12 cellular contexts compared by ENCODE assay signal in genomic region chr16:3580686-3581085, GRCh38. TPM values are rescaled to one million over a fixed set of nuclear protein-coding genes. Genes with fewer than 3 reads are reported as not detected.
A peak's percentile ranks its signal among the peaks of the same experiment; 100 is the strongest.
DNase-seq lines count a peak whose midpoint lies in the region; ATAC-seq and TF ChIP-seq lines count a peak whose summit lies in the region.
"Had no signal": no experiment of that assay in that cellular context is flagged by ENCODE, and none has a peak within 500 bp of the region (broad histone marks: within the 10 kb centered on the region; RNA-seq: fewer than 3 reads in every experiment).

No MANE protein-coding gene starts in this region.

- TF ChIP-seq CTCF in fibroblast of lung (conservative IDR thresholded peaks at IDR 0.05 in 1 of 2, IDR thresholded peaks at IDR 0.05 in 1 of 2; ENCODE audit: low read depth in 1 of 2, low read length in 2 of 2) (no peak), Caco-2 (IDR thresholded peaks at IDR 0.05; ENCODE audit: insufficient read depth in 1 of 2, low read depth in 1 of 2, low read length in 1 of 2, severe bottlenecking in 1 of 2, unreplicated experiment in 1 of 2) (no peak)

- H3K27me3 ChIP-seq in SJCRH30 (no peaks in the 10 kb centered on the region), fibroblast of lung (ENCODE audit: control insufficient read depth, insufficient read depth, low read length) (no peaks in the 10 kb centered on the region), Caco-2 (replicated peaks; ENCODE audit: control insufficient read depth, insufficient read depth, low read length) (no peaks in the 10 kb centered on the region)

- peak overlapping the region; percentile 62 for H3K27ac Mint-ChIP-seq in activated CD8-positive, alpha-beta memory T cell treated with anti-CD3 and anti-CD28 coated beads, Interleukin-2, amount 10 ng/mL, durations not matched to agents 7 days and 5 days
- H3K27ac Mint-ChIP-seq in stimulated activated memory B cell treated with anti-CD40 and anti-IgM and Interleukin-4, amounts not matched to agents 10 μg/mL and 1 μg/mL and 100 μg/mL, for 72 hours = peak overlapping the region; percentile 90
- H3K27ac Mint-ChIP-seq in Caco-2 (ENCODE audit: unreplicated experiment) = no peak overlapping the region

- H3K79me2 ChIP-seq in fibroblast of lung (ENCODE audit: control insufficient read depth, insufficient read depth, low read length) = no peaks in the 10 kb centered on the region

- CTCF ChIA-PET in activated CD8-positive, alpha-beta memory T cell treated with anti-CD3 and anti-CD28 coated beads, Interleukin-2, amount 10 ng/mL, durations not matched to agents 7 days and 5 days (lab: Charles Lee) = interaction anchor here (0.9 kb wide), 1 partner anchor 32 kb away, joined by 3 read pairs; no protein-coding TSS in a partner anchor
- CTCF ChIA-PET in Caco-2 (lab: Charles Lee) = no interaction called here

- H3K4me3 Mint-ChIP-seq in activated CD8-positive, alpha-beta memory T cell treated with anti-CD3 and anti-CD28 coated beads, Interleukin-2, amount 10 ng/mL, durations not matched to agents 7 days and 5 days = no peak overlapping the region
- H3K4me3 Mint-ChIP-seq in stimulated activated memory B cell treated with anti-CD40 and anti-IgM and Interleukin-4, amounts not matched to agents 10 μg/mL and 1 μg/mL and 100 μg/mL, for 72 hours = no peak overlapping the region
- no peak overlapping the region for H3K4me3 Mint-ChIP-seq in Caco-2 (ENCODE audit: unreplicated experiment)

- H3K4me1 ChIP-seq in SJCRH30 (peaks cover 25% of the 10 kb centered on the region), fibroblast of lung (ENCODE audit: control insufficient read depth, extremely low read depth, insufficient read depth, low read length) (no peaks in the 10 kb centered on the region), Caco-2 (no peaks in the 10 kb centered on the region)

- no peak for ATAC-seq in activated CD8-positive, alpha-beta memory T cell treated with anti-CD3 and anti-CD28 coated beads, Interleukin-2, amount 10 ng/mL, durations not matched to agents 7 days and 5 days
- no peak for ATAC-seq in stimulated activated memory B cell treated with anti-CD40 and anti-IgM and Interleukin-4, amounts not matched to agents 10 μg/mL and 1 μg/mL and 100 μg/mL, for 72 hours
- ATAC-seq in GM21360 (IDR thresholded peaks at IDR 0.05; ENCODE audit: unreplicated experiment) (no peak), sciatic nerve (no peak)
- ATAC-seq: Right ventricle myocardium inferior had no signal

- H2AFZ ChIP-seq in fibroblast of lung (ENCODE audit: low read length) = no peak overlapping the region

- no peaks in the 10 kb centered on the region for H4K20me1 ChIP-seq in fibroblast of lung (ENCODE audit: control insufficient read depth, extremely low read depth, insufficient read depth, low read length)

- H3K9me3 Mint-ChIP-seq in activated CD8-positive, alpha-beta memory T cell treated with anti-CD3 and anti-CD28 coated beads, Interleukin-2, amount 10 ng/mL, durations not matched to agents 7 days and 5 days (ENCODE audit: low read depth) = no peaks in the 10 kb centered on the region
- H3K9me3 Mint-ChIP-seq in stimulated activated memory B cell treated with anti-CD40 and anti-IgM and Interleukin-4, amounts not matched to agents 10 μg/mL and 1 μg/mL and 100 μg/mL, for 72 hours = no peaks in the 10 kb centered on the region
- no peaks in the 10 kb centered on the region for H3K9me3 Mint-ChIP-seq in Caco-2 (ENCODE audit: unreplicated experiment)

- H3K36me3 ChIP-seq in SJCRH30 (no peaks in the 10 kb centered on the region; the same call in 1 of the 2 replicates), fibroblast of lung (ENCODE audit: control insufficient read depth, insufficient read depth, low read length) (peaks cover 2% of the 10 kb centered on the region), Caco-2 (ENCODE audit: control insufficient read depth, insufficient read depth, low read length) (no peaks in the 10 kb centered on the region)

- no peak overlapping the region for H3K9ac ChIP-seq in fibroblast of lung (ENCODE audit: insufficient read depth, low read length)

- H3K4me1 Mint-ChIP-seq in activated CD8-positive, alpha-beta memory T cell treated with anti-CD3 and anti-CD28 coated beads, Interleukin-2, amount 10 ng/mL, durations not matched to agents 7 days and 5 days = peaks cover 38% of the 10 kb centered on the region
- peaks cover 50% of the 10 kb centered on the region for H3K4me1 Mint-ChIP-seq in stimulated activated memory B cell treated with anti-CD40 and anti-IgM and Interleukin-4, amounts not matched to agents 10 μg/mL and 1 μg/mL and 100 μg/mL, for 72 hours
- H3K4me1 Mint-ChIP-seq in Caco-2 (ENCODE audit: low read depth, unreplicated experiment) = no peaks in the 10 kb centered on the region

- H3K36me3 Mint-ChIP-seq in activated CD8-positive, alpha-beta memory T cell treated with anti-CD3 and anti-CD28 coated beads, Interleukin-2, amount 10 ng/mL, durations not matched to agents 7 days and 5 days = peaks cover 30% of the 10 kb centered on the region
- H3K36me3 Mint-ChIP-seq in stimulated activated memory B cell treated with anti-CD40 and anti-IgM and Interleukin-4, amounts not matched to agents 10 μg/mL and 1 μg/mL and 100 μg/mL, for 72 hours = peaks cover 22% of the 10 kb centered on the region
- peaks cover 13% of the 10 kb centered on the region for H3K36me3 Mint-ChIP-seq in Caco-2 (ENCODE audit: insufficient read depth, unreplicated experiment)

- intact Hi-C loops in sciatic nerve (cut with DNase I) (no loop called here), Caco-2 (cut with micrococcal nuclease; ENCODE audit: unreplicated experiment) (no loop called here)

- BruUV-seq in Caco-2 (replicated peaks; lab: Mats Ljungman, UMichigan) = no TSS peak

- H3K27ac ChIP-seq in SJCRH30 (no peak overlapping the region), fibroblast of lung (ENCODE audit: insufficient read depth, low read length) (no peak overlapping the region)

- H3K4me2 ChIP-seq in fibroblast of lung (ENCODE audit: extremely low read depth, insufficient read depth, low read length) = no peak overlapping the region

- H3K4me3 ChIP-seq in SJCRH30 (no peak overlapping the region), fibroblast of lung (replicated peaks in 1 of 4; ENCODE audit: control extremely low read depth in 1 of 4, insufficient read depth in 1 of 4, low read depth in 3 of 4, low read length in 4 of 4) (no peak overlapping the region), Caco-2 (ENCODE audit: low read depth, low read length) (no peak overlapping the region)

- no peaks in the 10 kb centered on the region for H3K27me3 Mint-ChIP-seq in activated CD8-positive, alpha-beta memory T cell treated with anti-CD3 and anti-CD28 coated beads, Interleukin-2, amount 10 ng/mL, durations not matched to agents 7 days and 5 days
- no peaks in the 10 kb centered on the region for H3K27me3 Mint-ChIP-seq in stimulated activated memory B cell treated with anti-CD40 and anti-IgM and Interleukin-4, amounts not matched to agents 10 μg/mL and 1 μg/mL and 100 μg/mL, for 72 hours
- H3K27me3 Mint-ChIP-seq in Caco-2 (ENCODE audit: insufficient read depth, unreplicated experiment) = no peaks in the 10 kb centered on the region

- POLR2A ChIA-PET in Caco-2 (lab: Charles Lee) = interaction anchor here (0.5 kb wide), 1 partner anchor 473 kb away, joined by 3 read pairs; no protein-coding TSS in a partner anchor

- H3K9me3 ChIP-seq in SJCRH30 (replicated peaks) (no peaks in the 10 kb centered on the region), fibroblast of lung (ENCODE audit: control insufficient read depth, insufficient read depth, low read depth, low read length) (no peaks in the 10 kb centered on the region), Caco-2 (no peaks in the 10 kb centered on the region)

- no peak for DNase-seq in activated CD8-positive, alpha-beta memory T cell treated with anti-CD3 and anti-CD28 coated beads, Interleukin-2, amount 10 ng/mL, durations not matched to agents 7 days and 5 days
- no peak for DNase-seq in activated CD8-positive, alpha-beta memory T cell treated with anti-CD3 and anti-CD28 coated beads, Interleukin-2, amount 50 U/mL, for 4 hours
- DNase-seq in SJCRH30 (peak; percentile 39 to 55), fibroblast of lung (ENCODE audit: low read depth in 2 of 2) (peak; percentile 16 to 18), sciatic nerve (ENCODE audit: low spot score) (no peak), Caco-2 (no peak)
- DNase-seq: activated naive CD4-positive, alpha-beta T cell; NCI-H510A treated with DMSO at 0.1 percent for 48 hours had no signal

RNA-seq across cellular contexts. Expression of gene NLRC3, which starts 3.5 kb away (rescaled TPM):
- 100 to 1,000 TPM in 1 of 2 experiments, 10 to 100 TPM in 1; 77.2 to 116 TPM for total RNA-seq in activated CD8-positive, alpha-beta memory T cell treated with anti-CD3 and anti-CD28 coated beads, Interleukin-2, amount 10 ng/mL, durations not matched to agents 7 days and 5 days
- total RNA-seq in SJCRH30 (2014; rRNA removed; shearing (Covaris generic)) = 0.02 and 0.05 TPM in 2 replicates
- total RNA-seq in fibroblast of lung = under 0.01 and 0.17 TPM in 2 replicates
- polyA plus RNA-seq in fibroblast of lung = not detected in 2 replicates
- 0.10 and 0.17 TPM in 2 replicates for polyA plus RNA-seq in fibroblast of lung (2012)
- not detected in 2 replicates for polyA minus RNA-seq in fibroblast of lung (ENCODE audit: low replicate concordance)
- 1.6 TPM for total RNA-seq in sciatic nerve
- not detected in 2 replicates for total RNA-seq in Caco-2 (2022)
- polyA plus RNA-seq: AG04450 had no signal

RNA-seq across cellular contexts. Expression of gene SLX4, which starts 30.7 kb away (rescaled TPM):
- total RNA-seq in activated CD8-positive, alpha-beta memory T cell treated with anti-CD3 and anti-CD28 coated beads, Interleukin-2, amount 10 ng/mL, durations not matched to agents 7 days and 5 days = 10 to 100 TPM; 19.0 to 24.6 TPM
- total RNA-seq in SJCRH30 (2014; rRNA removed; shearing (Covaris generic)) = 6.5 and 7.6 TPM in 2 replicates
- total RNA-seq in fibroblast of lung (2.3 and 4.0 TPM in 2 replicates), sciatic nerve (6.5 TPM), Caco-2 (2022) (9.6 and 10.4 TPM in 2 replicates)
- 0.81 and 1.3 TPM in 2 replicates for polyA plus RNA-seq in fibroblast of lung
- 2.4 and 3.4 TPM in 2 replicates for polyA plus RNA-seq in fibroblast of lung (2012)
- 3.7 and 4.2 TPM in 2 replicates for polyA minus RNA-seq in fibroblast of lung (ENCODE audit: low replicate concordance)

Comparison
In these comparisons a context has a peak if more than half of its experiments do, and no peak if none do; other contexts are left out.
1. DNase-seq: peak in SJCRH30 (2 of 2) and fibroblast of lung (2 of 2); none in activated CD8-positive, alpha-beta memory T cell treated with anti-CD3 and anti-CD28 coated beads, Interleukin-2, amount 10 ng/mL, durations not matched to agents 7 days and 5 days (single experiment), activated CD8-positive, alpha-beta memory T cell treated with anti-CD3 and anti-CD28 coated beads, Interleukin-2, amount 50 U/mL, for 4 hours (single experiment), sciatic nerve (single experiment) and Caco-2 (0 of 2).
2. RNA of gene NLRC3, which starts 3.5 kb away (total RNA-seq): 77.2 to 116 TPM in activated CD8-positive, alpha-beta memory T cell treated with anti-CD3 and anti-CD28 coated beads, Interleukin-2, amount 10 ng/mL, durations not matched to agents 7 days and 5 days; 1.6 TPM in sciatic nerve (single experiment), under 0.01 to 0.17 TPM in fibroblast of lung, 0.02 to 0.05 TPM in SJCRH30 and not detected in Caco-2; every median in the first group is over 10 times any median in the second.